22 cellular contexts compared by ENCODE assay signal in the genomic region with DNA sequence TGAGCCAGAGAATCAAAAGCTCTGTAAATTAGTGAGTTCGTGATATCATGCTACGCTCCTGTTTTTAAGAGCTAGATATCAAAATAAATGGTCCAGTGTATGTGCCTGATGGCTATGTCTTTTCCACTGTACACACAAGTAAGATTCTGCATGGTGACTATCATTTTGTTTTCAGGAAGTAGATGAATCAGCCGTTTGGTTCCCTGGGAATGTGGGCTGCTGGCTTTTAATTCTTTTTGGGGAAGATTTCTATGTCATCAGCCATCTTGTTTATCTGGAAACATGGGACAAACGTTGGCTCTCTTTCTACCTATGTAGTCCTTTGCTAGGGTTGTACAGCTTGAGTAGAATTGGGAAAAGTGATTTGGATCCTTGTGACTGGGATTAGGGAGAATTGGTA.
DNase-seq lines count a peak whose midpoint lies in the region; ATAC-seq, FAIRE-seq and TF ChIP-seq lines count a peak whose summit lies in the region.
"Had no signal": no experiment of that assay in that cellular context is flagged by ENCODE, and none has a peak within 500 bp of the region (broad histone marks: within the 10 kb centered on the region; RNA-seq: fewer than 3 reads in every experiment).

No MANE protein-coding gene starts in this region.

- peaks cover 27% of the 10 kb centered on the region for H3F3A ChIP-seq in SK-N-SH (replicated peaks; ENCODE audit: insufficient read depth)

- no peak for FAIRE-seq in frontal cortex (lab: Jason Lieb, UNC)

- H3K4me1 ChIP-seq in SK-N-SH (ENCODE audit: control insufficient read depth in 1 of 2, insufficient read depth in 2 of 2, low read depth in 1 of 2, low read length in 1 of 2) (peaks cover 0 to 39% of the 10 kb centered on the region in 2 experiments), fibroblast of lung (ENCODE audit: control insufficient read depth, extremely low read depth, insufficient read depth, low read length) (peaks cover 3% of the 10 kb centered on the region), osteoblast (ENCODE audit: insufficient read depth, low read length) (peaks cover 26% of the 10 kb centered on the region)
- H3K4me1 ChIP-seq: ascending aorta, heart left ventricle, parathyroid adenoma, stomach had no signal

- H3K9ac ChIP-seq in SK-N-SH (no peak overlapping the region), fibroblast of lung (ENCODE audit: insufficient read depth, low read length) (no peak overlapping the region)
- H3K9ac ChIP-seq: parathyroid adenoma had no signal

- H4K20me1 ChIP-seq in SK-N-SH (ENCODE audit: insufficient read depth): no peaks in the 10 kb centered on the region
- H4K20me1 ChIP-seq in fibroblast of lung (ENCODE audit: control insufficient read depth, extremely low read depth, insufficient read depth, low read length): no peaks in the 10 kb centered on the region
- no peaks in the 10 kb centered on the region for H4K20me1 ChIP-seq in osteoblast (ENCODE audit: insufficient read depth, low read length)

- H3K79me2 ChIP-seq in SK-N-SH (ENCODE audit: insufficient read depth): no peaks in the 10 kb centered on the region
- no peaks in the 10 kb centered on the region for H3K79me2 ChIP-seq in fibroblast of lung (ENCODE audit: control insufficient read depth, insufficient read depth, low read length)
- no peaks in the 10 kb centered on the region for H3K79me2 ChIP-seq in osteoblast (ENCODE audit: insufficient read depth, low read length)
- H3K79me2 ChIP-seq: parathyroid adenoma had no signal

- H3K27ac ChIP-seq in SK-N-SH (ENCODE audit: low read depth in 2 of 2, low read length in 1 of 2): peak overlapping the region in 1 of 2 experiments; percentile 86; a peak in 2 of 4 replicates
- no peak overlapping the region for H3K27ac ChIP-seq in fibroblast of lung (ENCODE audit: insufficient read depth, low read length)
- H3K27ac ChIP-seq in osteoblast (ENCODE audit: low read depth, low read length): peak overlapping the region; percentile 61
- H3K27ac ChIP-seq: ascending aorta, heart left ventricle, lower lobe of right lung, parathyroid adenoma, stomach, VCaP had no signal

- no peak for TF ChIP-seq EP300 in SK-N-SH (IDR thresholded peaks at IDR 0.05; ENCODE audit: borderline replicate concordance in 1 of 2, low read depth in 1 of 2, low read length in 1 of 2)

- ATAC-seq in GM21390 (IDR thresholded peaks at IDR 0.05; ENCODE audit: unreplicated experiment): no peak
- ATAC-seq: heart left ventricle; lower lobe of right lung; naive thymus-derived CD4-positive, alpha-beta T cell had no signal

- no peaks in the 10 kb centered on the region for H3K27me3 ChIP-seq in SK-N-SH (ENCODE audit: insufficient read depth)
- H3K27me3 ChIP-seq in fibroblast of lung (ENCODE audit: control insufficient read depth, insufficient read depth, low read length): no peaks in the 10 kb centered on the region
- H3K27me3 ChIP-seq in osteoblast (ENCODE audit: insufficient read depth, low read length): no peaks in the 10 kb centered on the region
- H3K27me3 ChIP-seq: ascending aorta, heart left ventricle, stomach had no signal

- in situ Hi-C loops in KBM-7 (cut with MboI; ENCODE audit: low pct_unique_long_range_greater_than_20kb, low sequenced_read_pairs): no loop called here

- TF ChIP-seq RAD21 in SK-N-SH (IDR thresholded peaks at IDR 0.05; ENCODE audit: low read length): no peak

- no peaks in the 10 kb centered on the region for H3K9me2 ChIP-seq in SK-N-SH

- H3K4me2 ChIP-seq in SK-N-SH: no peak overlapping the region
- H3K4me2 ChIP-seq in fibroblast of lung (ENCODE audit: extremely low read depth, insufficient read depth, low read length): no peak overlapping the region
- H3K4me2 ChIP-seq in osteoblast (ENCODE audit: insufficient read depth, low read length): no peak overlapping the region

- 37% methylated on average over 4 of the region's 4 CpGs for WGBS in SK-N-SH (ENCODE audit: low lambda C conversion rate)

- POLR2A ChIA-PET in SK-N-SH (lab: Yijun Ruan, JAX): interaction anchor here (0.6 kb wide), 1 partner anchor 67 kb away, joined by 3 read pairs; no protein-coding TSS in a partner anchor

- no peak for TF ChIP-seq CTCF in SK-N-SH (IDR thresholded peaks at IDR 0.05)
- TF ChIP-seq CTCF in fibroblast of lung (conservative IDR thresholded peaks at IDR 0.05 in 1 of 2, IDR thresholded peaks at IDR 0.05 in 1 of 2; ENCODE audit: low read depth in 1 of 2, low read length in 2 of 2): no peak
- TF ChIP-seq CTCF in osteoblast (IDR thresholded peaks at IDR 0.05; ENCODE audit: extremely low read depth, low read depth, low read length): no peak

- H3K4me3 ChIP-seq in SK-N-SH (ENCODE audit: low read depth in 2 of 2, low read length in 1 of 2) (no peak overlapping the region), fibroblast of lung (replicated peaks in 1 of 4; ENCODE audit: control extremely low read depth in 1 of 4, insufficient read depth in 1 of 4, low read depth in 3 of 4, low read length in 4 of 4) (no peak overlapping the region), osteoblast (ENCODE audit: insufficient read depth, low read length) (no peak overlapping the region)
- H3K4me3 ChIP-seq: ascending aorta, heart left ventricle, lower lobe of right lung, stomach had no signal

- H3K9me3 ChIP-seq in SK-N-SH (no peaks in the 10 kb centered on the region), fibroblast of lung (ENCODE audit: control insufficient read depth, insufficient read depth, low read depth, low read length) (no peaks in the 10 kb centered on the region), osteoblast (ENCODE audit: low read depth, low read length) (no peaks in the 10 kb centered on the region)
- H3K9me3 ChIP-seq: ascending aorta, heart left ventricle, lower lobe of right lung, stomach had no signal

- H2AFZ ChIP-seq in SK-N-SH (ENCODE audit: low read depth): peak overlapping the region; percentile 67
- H2AFZ ChIP-seq in fibroblast of lung (ENCODE audit: low read length): peak overlapping the region; percentile 17
- H2AFZ ChIP-seq in osteoblast (ENCODE audit: low read length): peak overlapping the region; percentile 80
- H2AFZ ChIP-seq: parathyroid adenoma had no signal

- DNase-seq in EH (ENCODE audit: low read depth) (peak; percentile 83), SK-N-SH (no peak), fibroblast of lung (ENCODE audit: low read depth in 2 of 2) (peak in 1 of 2 donors; percentile 67), osteoblast (ENCODE audit: insufficient read length, low spot score, missing footprints) (no peak), frontal cortex (ENCODE audit: low spot score in 2 of 2) (no peak), KBM-7 (no peak)
- DNase-seq: activated CD4-positive, alpha-beta T cell treated with anti-CD3 and anti-CD28 coated beads, Interleukin-2, amount 50 U/mL, for 48 hours; activated naive CD4-positive, alpha-beta T cell treated with Interleukin-2 at 50 U/mL for 16 hours; activated T-cell treated with anti-CD3 and anti-CD28 coated beads for 4 hours; heart left ventricle; lower lobe of right lung; naive thymus-derived CD4-positive, alpha-beta T cell; NCI-H1694 treated with DMSO at 0.1 percent for 48 hours; NCI-H345; NK-92 treated with Interleukin-12 subunit alpha and Interleukin-12 subunit beta, amount 100 ng/mL, for 24 hours; RPMI8226; stimulated activated CD4-positive, alpha-beta T cell treated with anti-CD3 and anti-CD28 coated beads, Interleukin-2, amount 100 ng/mL, for 48 hours; stomach had no signal

- H3K36me3 ChIP-seq in SK-N-SH (replicated peaks in 1 of 2; ENCODE audit: control insufficient read depth in 1 of 2, insufficient read depth in 2 of 2, low read length in 1 of 2) (no peaks in the 10 kb centered on the region), fibroblast of lung (ENCODE audit: control insufficient read depth, insufficient read depth, low read length) (no peaks in the 10 kb centered on the region), osteoblast (ENCODE audit: insufficient read depth, low read length) (no peaks in the 10 kb centered on the region)
- H3K36me3 ChIP-seq: ascending aorta, heart left ventricle, lower lobe of right lung, stomach had no signal

- CTCF ChIA-PET in SK-N-SH (lab: Yijun Ruan, JAX): no interaction called here

TF ChIP-seq in SK-N-SH, 30 proteins besides CTCF, POLR2A, EP300 and RAD21:
- 0 out of 2 replicates have a peak, but pooled peaks have one; percentile 33 for TF ChIP-seq TEAD4 (IDR thresholded peaks at IDR 0.05; ENCODE audit: borderline replicate concordance, insufficient read depth)
- no peak for TF ChIP-seq MXI1 (IDR thresholded peaks at IDR 0.05; ENCODE audit: low read depth, low read length)
- TF ChIP-seq JUND (IDR thresholded peaks at IDR 0.05): 0 out of 2 replicates have a peak, but pooled peaks have one; percentile 17
- TF ChIP-seq YY1 (IDR thresholded peaks at IDR 0.05; ENCODE audit: low read depth): peak; percentile 63; the same call in 1 of the 2 replicates
- TF ChIP-seq POLR2AphosphoS5 (IDR thresholded peaks at IDR 0.05; ENCODE audit: low read depth, low read length): no peak
- peak; percentile 56; the same call in 1 of the 2 replicates for TF ChIP-seq FOSL2 (IDR thresholded peaks at IDR 0.05; ENCODE audit: borderline replicate concordance, low read depth)

Comparison
In these comparisons a context has a peak if more than half of its experiments do, and no peak if none do; other contexts are left out.
1. H2AFZ ChIP-seq: peak in every context shown above with its lines; median percentile 80 in osteoblast; 67 in SK-N-SH; 17 in fibroblast of lung.